Comparison of ENCODE assay signal across 12 cellular contexts in genomic region chr17:36087487-36087886, GRCh38. TPM values are rescaled to one million over a fixed set of nuclear protein-coding genes. Genes with fewer than 3 reads are reported as not detected.
"Had no signal": no experiment of that assay in that cellular context is flagged by ENCODE, and none has a peak within 500 bp of the region (broad histone marks: within the 10 kb centered on the region; RNA-seq: fewer than 3 reads in every experiment).

No MANE protein-coding gene starts in this region.

RNA-seq across cellular contexts. Expression of gene CCL3, which starts 2.5 kb away (rescaled TPM):
- total RNA-seq: bronchial epithelial cell, chondrocyte, dermis blood vessel endothelial cell, endothelial cell of umbilical vein, fibroblast of lung, fibroblast of villous mesenchyme, glomerular endothelial cell had no signal
- polyA plus RNA-seq: endothelial cell of umbilical vein, fibroblast of lung had no signal

RNA-seq across cellular contexts. Expression of gene CCL4, which starts 16.1 kb away (rescaled TPM):
- total RNA-seq: bronchial epithelial cell, chondrocyte, dermis blood vessel endothelial cell, endothelial cell of umbilical vein, fibroblast of lung, fibroblast of villous mesenchyme, glomerular endothelial cell had no signal
- polyA plus RNA-seq: endothelial cell of umbilical vein, fibroblast of lung had no signal

RNA-seq across cellular contexts. Expression of gene CCL18, which starts 23.4 kb away (rescaled TPM):
- total RNA-seq: activated CD4-positive, alpha-beta T cell treated with anti-CD3 and anti-CD28 coated beads for 36 hours; activated CD4-positive, alpha-beta T cell treated with anti-CD3 and anti-CD28 coated beads, Interleukin-2, amount 10 ng/mL, durations not matched to agents 24 days and 14 days; activated T-helper 17 cell treated with anti-CD3 and anti-CD28 coated beads, Interleukin-2, amount 50 U/mL, for 72 hours; astrocyte; chondrocyte; dermis blood vessel endothelial cell; endothelial cell of umbilical vein; fibroblast of lung; fibroblast of villous mesenchyme; glomerular endothelial cell; T-helper 1 cell treated with Interleukin-12 subunit alpha and Interleukin-12 subunit beta and Interleukin-4 antibody, amounts not matched to agents 30 ng/mL and 1 ng/mL, for 36 hours had no signal
- polyA plus RNA-seq: endothelial cell of umbilical vein, fibroblast of lung had no signal
